1 cellular context compared by ENCODE assay signal in genomic region chr4:26583865-26584652, GRCh38.
TF ChIP-seq lines count a peak whose summit lies in the region.

Gene TBC1D19 (plus strand): TSS chr4:26584084. CDS start chr4:26584194, 110 bp downstream.

TF ChIP-seq in H1, 55 proteins besides CTCF, POLR2A, EP300 and RAD21 (continued from another document):
- TF ChIP-seq TCF12 (IDR thresholded peaks at IDR 0.05; ENCODE audit: low read depth, low read length) = 0 out of 2 replicates have a peak, but pooled peaks have one; percentile 77
- TF ChIP-seq FOSL1 (IDR thresholded peaks at IDR 0.05; ENCODE audit: insufficient read depth, low read depth, low read length) = no peak
- peak; percentile 62; the same call in 1 of the 2 replicates for TF ChIP-seq SRF (IDR thresholded peaks at IDR 0.05; ENCODE audit: low read depth, low read length)
- peak; percentile 83 for TF ChIP-seq YY1 (IDR thresholded peaks at IDR 0.05; ENCODE audit: low read depth, low read length)
- no peak for TF ChIP-seq CHD7 (IDR thresholded peaks at IDR 0.05; ENCODE audit: insufficient replicate concordance, low read length)
- no peak for TF ChIP-seq EGR1 (IDR thresholded peaks at IDR 0.05; ENCODE audit: borderline replicate concordance, low read depth, low read length)
- peak; percentile 68 for TF ChIP-seq CTBP2 (IDR thresholded peaks at IDR 0.05; ENCODE audit: borderline replicate concordance, insufficient read depth, insufficient read length, low read length)
- peak; percentile 62 for TF ChIP-seq POLR2AphosphoS5 (IDR thresholded peaks at IDR 0.05; ENCODE audit: low read depth, low read length)
- peak; percentile 91 for TF ChIP-seq ASH2L (IDR thresholded peaks at IDR 0.05; ENCODE audit: low read length)
- peak; percentile 82 to 88; a peak in 2 of 4 replicates for TF ChIP-seq HDAC2 (IDR thresholded peaks at IDR 0.05; ENCODE audit: borderline replicate concordance in 1 of 2, low read depth in 2 of 2, low read length in 2 of 2)
- 0 out of 2 replicates have a peak, but pooled peaks have one; percentile 32 for TF ChIP-seq CHD2 (IDR thresholded peaks at IDR 0.05; ENCODE audit: low read length)
- 0 out of 2 replicates have a peak, but pooled peaks have one; percentile 28 for TF ChIP-seq ATF2 (IDR thresholded peaks at IDR 0.05; ENCODE audit: low read length)
- 0 out of 2 replicates have a peak, but pooled peaks have one; percentile 28 for TF ChIP-seq JUND (IDR thresholded peaks at IDR 0.05; ENCODE audit: low read length)
- TF ChIP-seq CREB1 (IDR thresholded peaks at IDR 0.05) = peak; percentile 77
- TF ChIP-seq SAP30 (IDR thresholded peaks at IDR 0.05; ENCODE audit: insufficient read depth, insufficient replicate concordance, low read length) = no peak
- TF ChIP-seq SP4 (IDR thresholded peaks at IDR 0.05; ENCODE audit: low read length) = peak; percentile 90
- no peak for TF ChIP-seq SUZ12 (IDR thresholded peaks at IDR 0.05; ENCODE audit: low read length)
- TF ChIP-seq JUN (IDR thresholded peaks at IDR 0.05; ENCODE audit: low read depth, low read length) = no peak
- no peak for TF ChIP-seq CBX5 (IDR thresholded peaks at IDR 0.05; ENCODE audit: low read depth, low read length)
- TF ChIP-seq GTF2F1 (IDR thresholded peaks at IDR 0.05; ENCODE audit: borderline replicate concordance, low read depth, low read length) = peak; percentile 78; the same call in 1 of the 2 replicates
- TF ChIP-seq GABPA (IDR thresholded peaks at IDR 0.05; ENCODE audit: borderline replicate concordance, insufficient read depth, low read length) = peak; percentile 92
- no peak for TF ChIP-seq ATF3 (IDR thresholded peaks at IDR 0.05; ENCODE audit: insufficient read depth, low read depth, low read length)
- no peak for TF ChIP-seq CEBPB (IDR thresholded peaks at IDR 0.05; ENCODE audit: low read depth, low read length)
- TF ChIP-seq MAX (IDR thresholded peaks at IDR 0.05) = peak; percentile 77
- TF ChIP-seq SP1 (IDR thresholded peaks at IDR 0.05; ENCODE audit: low read depth, low read length) = peak; percentile 79
- peak; percentile 77; the same call in 1 of the 2 replicates for TF ChIP-seq KDM5A (IDR thresholded peaks at IDR 0.05; ENCODE audit: low read length)
- peak; percentile 98 for TF ChIP-seq TAF1 (IDR thresholded peaks at IDR 0.05; ENCODE audit: low read depth, low read length)
- TF ChIP-seq BRCA1 (IDR thresholded peaks at IDR 0.05; ENCODE audit: low read depth, low read length) = 0 out of 2 replicates have a peak, but pooled peaks have one; percentile 33
- peak; percentile 62; the same call in 1 of the 2 replicates for TF ChIP-seq E2F6 (IDR thresholded peaks at IDR 0.05)
